In the genomic region with DNA sequence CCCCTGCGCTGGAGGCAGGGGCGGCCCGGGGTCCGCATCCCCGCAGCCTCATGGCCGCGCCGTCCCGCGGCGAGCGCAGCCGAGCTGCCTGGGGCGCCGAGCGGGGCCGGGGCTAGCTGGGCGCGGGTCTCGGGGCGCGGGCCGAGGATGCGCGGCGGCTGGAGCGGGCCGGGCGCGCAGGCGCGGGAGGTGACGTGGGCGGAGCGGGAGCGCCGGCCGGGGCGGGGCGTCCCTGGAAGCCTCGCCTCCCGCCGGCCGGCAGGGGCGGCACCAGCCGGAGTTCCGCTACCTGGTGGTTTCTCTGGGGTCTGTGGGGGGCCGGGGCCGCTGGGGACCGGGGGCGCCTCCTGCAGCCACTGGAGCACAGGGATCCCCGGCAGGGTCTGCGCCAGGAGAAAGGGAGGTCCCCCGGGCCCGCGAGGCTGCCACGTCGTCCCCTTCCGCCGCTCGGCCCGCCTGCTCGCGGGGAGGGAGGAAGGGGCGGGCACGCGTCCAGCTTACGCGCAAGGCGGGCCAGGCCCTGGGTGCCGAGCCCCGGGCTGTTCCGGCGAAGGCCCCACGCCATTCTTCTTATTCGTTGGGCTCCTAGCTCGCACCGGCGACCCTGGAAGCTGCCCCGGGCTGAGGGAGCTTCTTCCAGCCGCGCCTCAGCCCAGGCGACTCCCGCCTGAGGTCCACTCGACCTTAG, we compare ENCODE assay signal across 8 cellular contexts. TPM values are rescaled to one million over a fixed set of nuclear protein-coding genes. Genes with fewer than 3 reads are reported as not detected.
DNase-seq lines count a peak whose midpoint lies in the region; ATAC-seq and TF ChIP-seq lines count a peak whose summit lies in the region.

TSS of gene LPCAT1 (minus strand) at position 168 of the 688 bp plus-strand sequence. CDS start at position 52, 116 bp downstream.

- no peaks in the 10 kb centered on the region for H3K36me3 ChIP-seq in liver (ENCODE audit: control insufficient read depth in 4 of 4, insufficient read depth in 3 of 4, low read depth in 1 of 4, low read length in 3 of 4)

- TF ChIP-seq RAD21 in liver (IDR thresholded peaks at IDR 0.05): no peak

- peaks cover 4 to 17% (median 10%) of the 10 kb centered on the region in 4 donors for H3K4me1 ChIP-seq in liver (ENCODE audit: control insufficient read depth in 4 of 4, insufficient read depth in 4 of 4, low read length in 3 of 4)

- H3K27ac ChIP-seq in liver (ENCODE audit: low read depth in 1 of 2, low read length in 2 of 2): peak within 1 kb of the TSS; percentile 71 to 86

- H3K4me3 ChIP-seq in liver (ENCODE audit: low read depth in 1 of 3, low read length in 3 of 3): peak within 1 kb of the TSS; percentile 29 to 98 (median 51)

- ATAC-seq in GM19043 (IDR thresholded peaks at IDR 0.05; ENCODE audit: low read depth, unreplicated experiment) (peak; percentile 63), HG03280 (IDR thresholded peaks at IDR 0.05; ENCODE audit: unreplicated experiment) (peak; percentile 78)

- H3K9ac ChIP-seq in liver (ENCODE audit: low read depth in 1 of 2, low read length in 2 of 2): peak within 1 kb of the TSS; percentile 12 to 24

- no peaks in the 10 kb centered on the region for H3K27me3 ChIP-seq in liver (ENCODE audit: control insufficient read depth in 4 of 4, insufficient read depth in 4 of 4, low read length in 3 of 4)

- no peaks in the 10 kb centered on the region for H3K9me3 ChIP-seq in liver (ENCODE audit: control insufficient read depth in 4 of 4, low read length in 3 of 4)

- WGBS in liver: 4% methylated on average over 85 of the region's 85 CpGs

- DNase-seq in Ammon's horn (ENCODE audit: low spot score): peak; percentile 77
- peak; percentile 67 for DNase-seq in NCI-H460 (ENCODE audit: extremely low read depth, low read depth)
- DNase-seq in activated CD4-positive, alpha-beta T cell treated with anti-CD3 and anti-CD28 coated beads, Interleukin-2, amount 50 U/mL, for 24 hours (ENCODE audit: low read depth in 1 of 2, low spot score in 1 of 2): peak; percentile 60 to 64
- DNase-seq in dermis blood vessel endothelial cell: peak; percentile 81
- peak; percentile 80 for DNase-seq in stimulated activated CD4-positive, alpha-beta T cell treated with anti-CD3 and anti-CD28 coated beads, Interleukin-4, amount 100 ng/mL, for 1 hour

- peak; percentile 18 for TF ChIP-seq CTCF in liver (IDR thresholded peaks at IDR 0.05; ENCODE audit: low read depth, low read length, missing input control)

TF ChIP-seq in liver, 16 proteins besides CTCF, POLR2A, EP300 and RAD21:
- no peak for TF ChIP-seq FOXA1 (IDR thresholded peaks at IDR 0.05)
TF ChIP-seq in liver: peak in this region for 0.

RNA-seq across cellular contexts. Expression of gene LPCAT1, which starts in this region (rescaled TPM):
- 30.6 and 31.2 TPM in 2 replicates for total RNA-seq in NCI-H460 (2014; rRNA removed; shearing (Covaris generic))
- 56.2 and 71.8 TPM in 2 replicates for polyA plus RNA-seq in NCI-H460 (2014; cell fraction: nucleus; rRNA removed)
- total RNA-seq in dermis blood vessel endothelial cell (33.8 and 41.9 TPM in 2 replicates), liver (10 to 100 TPM; 12.0 to 12.8 TPM)
- 1 to 10 TPM; 1.5 to 7.7 TPM for polyA plus RNA-seq in liver

Comparison
In these comparisons a context has a peak if more than half of its experiments do, and no peak if none do; other contexts are left out.
1. Peak in every context shown above with its lines: DNase-seq, ATAC-seq, H3K4me3 ChIP-seq and H3K27ac ChIP-seq.